In genomic region chrX:141175786-141176185, GRCh38 we compare ENCODE assay signal across 11 cellular contexts. TPM values are rescaled to one million over a fixed set of nuclear protein-coding genes. Genes with fewer than 3 reads are reported as not detected.
DNase-seq lines count a peak whose midpoint lies in the region; ATAC-seq and TF ChIP-seq lines count a peak whose summit lies in the region.
"Had no signal": no experiment of that assay in that cellular context is flagged by ENCODE, and none has a peak within 500 bp of the region (broad histone marks: within the 10 kb centered on the region; RNA-seq: fewer than 3 reads in every experiment).

No MANE protein-coding gene starts in this region.

- no peaks in the 10 kb centered on the region for H3K4me1 ChIP-seq in BE2C
- H3K4me1 ChIP-seq in RWPE2 (ENCODE audit: insufficient read depth, poor library complexity, severe bottlenecking), result no peaks in the 10 kb centered on the region
- H3K4me1 ChIP-seq: adrenal gland had no signal

- no peak for TF ChIP-seq RAD21 in neural cell (conservative IDR thresholded peaks at IDR 0.05)

- no peak overlapping the region for H2AFZ ChIP-seq in neural cell (ENCODE audit: low read depth, low read length)

- H3K79me2 ChIP-seq in neural cell (replicated peaks; ENCODE audit: insufficient read depth, low read length), result no peaks in the 10 kb centered on the region

- TF ChIP-seq EP300 in neural cell (conservative IDR thresholded peaks at IDR 0.05; ENCODE audit: poor library complexity, severe bottlenecking), result no peak

- DNase-seq in BE2C (no peak), RWPE2 (ENCODE audit: low spot score) (no peak), epithelial cell of esophagus (ENCODE audit: low read depth) (no peak), NCI-H2081 (lab: John Stamatoyannopoulos, UW) (no peak), G401 (ENCODE audit: low spot score) (no peak)
- DNase-seq: NCI-H187 treated with DMSO at 0.1 percent for 48 hours; stimulated activated CD4-positive, alpha-beta T cell treated with anti-CD3 and anti-CD28 coated beads, Interleukin-1b, Interleukin-23, amount 100 ng/mL, for 48 hours had no signal

- peak overlapping the region; percentile 87 for H3K9ac ChIP-seq in neural cell (ENCODE audit: low read length)

- no peaks in the 10 kb centered on the region for H3K36me3 ChIP-seq in BE2C
- no peaks in the 10 kb centered on the region for H3K36me3 ChIP-seq in RWPE2 (ENCODE audit: low read depth)
- no peaks in the 10 kb centered on the region for H3K36me3 ChIP-seq in neural cell (ENCODE audit: insufficient read depth, low read length)
- H3K36me3 ChIP-seq: adrenal gland had no signal

- H3K4me3 ChIP-seq in BE2C (ENCODE audit: low read depth, low read length) (peak overlapping the region; percentile 71; the same call in 1 of the 2 replicates), RWPE2 (ENCODE audit: severe bottlenecking) (peak overlapping the region; percentile 47), epithelial cell of esophagus (ENCODE audit: low read length) (peak overlapping the region; percentile 61), neural cell (ENCODE audit: low read length) (peak overlapping the region; percentile 80)

- H3K27me3 ChIP-seq in BE2C, result no peaks in the 10 kb centered on the region
- no peaks in the 10 kb centered on the region for H3K27me3 ChIP-seq in RWPE2 (ENCODE audit: insufficient read depth, poor library complexity, severe bottlenecking)
- no peaks in the 10 kb centered on the region for H3K27me3 ChIP-seq in neural cell (ENCODE audit: insufficient read depth, low read depth, low read length)
- H3K27me3 ChIP-seq: adrenal gland had no signal

- H3K9me3 ChIP-seq in BE2C, result no peaks in the 10 kb centered on the region
- H3K9me3 ChIP-seq in RWPE2 (ENCODE audit: severe bottlenecking), result no peaks in the 10 kb centered on the region
- H3K9me3 ChIP-seq in neural cell (ENCODE audit: low read length), result no peaks in the 10 kb centered on the region
- H3K9me3 ChIP-seq: adrenal gland had no signal

- no peak for ATAC-seq in RWPE2 (ENCODE audit: low read depth)
- ATAC-seq in HG02588 (IDR thresholded peaks at IDR 0.05; ENCODE audit: unreplicated experiment), result no peak
- ATAC-seq in GM18517 (IDR thresholded peaks at IDR 0.05; ENCODE audit: unreplicated experiment), result no peak

- H3K4me2 ChIP-seq in neural cell (ENCODE audit: low read length), result peak overlapping the region; percentile 48

- H3F3A ChIP-seq in neural cell (ENCODE audit: insufficient read depth, low read length, poor library complexity, severe bottlenecking), result no peaks in the 10 kb centered on the region

- H3K9me2 ChIP-seq in neural cell (ENCODE audit: insufficient read depth, low read length), result no peaks in the 10 kb centered on the region

- no peak for TF ChIP-seq CTCF in BE2C (IDR thresholded peaks at IDR 0.05; ENCODE audit: low read depth, low read length)
- no peak for TF ChIP-seq CTCF in RWPE2 (IDR thresholded peaks at IDR 0.05; ENCODE audit: poor library complexity, severe bottlenecking)
- no peak for TF ChIP-seq CTCF in epithelial cell of esophagus (IDR thresholded peaks at IDR 0.05; ENCODE audit: insufficient read depth, low read depth, low read length, missing control alignments)
- TF ChIP-seq CTCF in neural cell (IDR thresholded peaks at IDR 0.05; ENCODE audit: poor library complexity, severe bottlenecking), result no peak

- no peaks in the 10 kb centered on the region for H4K20me1 ChIP-seq in neural cell (ENCODE audit: insufficient read depth)

- in situ Hi-C loops in G401 (cut with HindIII; ENCODE audit: low sequenced_read_pairs), result no loop called here

- H3K27ac ChIP-seq in RWPE2 (ENCODE audit: poor library complexity, severe bottlenecking) (no peak overlapping the region), neural cell (ENCODE audit: low read length) (peak overlapping the region; percentile 85)

TF ChIP-seq in neural cell, 6 proteins besides CTCF, POLR2A, EP300 and RAD21:
- TF ChIP-seq MXI1 (conservative IDR thresholded peaks at IDR 0.05; ENCODE audit: poor library complexity, severe bottlenecking) (no peak), EZH2 (IDR thresholded peaks at IDR 0.05; ENCODE audit: borderline replicate concordance, insufficient read depth, low read length, poor library complexity, severe bottlenecking) (no peak), SMC3 (conservative IDR thresholded peaks at IDR 0.05; ENCODE audit: poor library complexity) (no peak), REST (IDR thresholded peaks at IDR 0.05; ENCODE audit: borderline replicate concordance) (no peak), TAF1 (IDR thresholded peaks at IDR 0.05; ENCODE audit: low read depth) (no peak)
TF ChIP-seq in neural cell: peak in this region for 0.

RNA-seq across cellular contexts. Expression of gene LDOC1, which starts 1.1 kb away (rescaled TPM):
- polyA plus RNA-seq in BE2C (2012; ENCODE audit: insufficient read depth, insufficient read length, low read depth), result 87.3 TPM
- polyA plus RNA-seq in neural cell, result 6.8 and 7.2 TPM in 2 replicates
- 6.1 and 9.5 TPM in 2 replicates for polyA minus RNA-seq in neural cell
- not detected in 2 replicates for total RNA-seq in G401 (2014; rRNA removed; shearing (Covaris generic))
